In genomic region chr9:38068616-38068865, GRCh38 we compare ENCODE assay signal across 8 cellular contexts. TPM values are rescaled to one million over a fixed set of nuclear protein-coding genes. Genes with fewer than 3 reads are reported as not detected.
DNase-seq lines count a peak whose midpoint lies in the region; ATAC-seq and TF ChIP-seq lines count a peak whose summit lies in the region.

No MANE protein-coding gene starts in this region.

- H3K4me1 ChIP-seq in cardiac muscle cell (ENCODE audit: low read depth) (peaks cover 24% of the 10 kb centered on the region), prostate gland (replicated peaks) (peaks cover 9% of the 10 kb centered on the region)

- peaks cover 27% of the 10 kb centered on the region for H3K4me1 Mint-ChIP-seq in activated naive CD4-positive, alpha-beta T cell treated with anti-CD3 and anti-CD28 coated beads, Interleukin-2, amount 50 U/mL, for 24 hours

- DNase-seq in NCI-H2171 treated with DMSO at 0.1 percent for 48 hours (lab: John Stamatoyannopoulos, UW) (peak; percentile 10), NCI-H2171 (lab: John Stamatoyannopoulos, UW) (no peak), NCI-H69 (lab: John Stamatoyannopoulos, UW) (peak; percentile 84), cardiac muscle cell (ENCODE audit: low read depth in 1 of 2, low spot score in 1 of 2) (peak; percentile 67 to 69), prostate gland (ENCODE audit: low spot score) (peak; percentile 47), islet precursor cell (no peak)

- H3K9me3 Mint-ChIP-seq in activated naive CD4-positive, alpha-beta T cell treated with anti-CD3 and anti-CD28 coated beads, Interleukin-2, amount 50 U/mL, for 24 hours: no peaks in the 10 kb centered on the region

- peak overlapping the region; percentile 52 for H3K4me3 Mint-ChIP-seq in activated naive CD4-positive, alpha-beta T cell treated with anti-CD3 and anti-CD28 coated beads, Interleukin-2, amount 50 U/mL, for 24 hours

- H3K36me3 ChIP-seq in cardiac muscle cell: no peaks in the 10 kb centered on the region
- no peaks in the 10 kb centered on the region for H3K36me3 ChIP-seq in prostate gland

- H3K27me3 ChIP-seq in cardiac muscle cell (no peaks in the 10 kb centered on the region), prostate gland (replicated peaks; ENCODE audit: insufficient read depth) (no peaks in the 10 kb centered on the region)

- peak; percentile 51 for TF ChIP-seq CTCF in cardiac muscle cell (IDR thresholded peaks at IDR 0.05; ENCODE audit: low read depth, low read length)
- peak in 3 of 4 experiments; percentile 29 to 75 (median 70) for TF ChIP-seq CTCF in prostate gland (IDR thresholded peaks at IDR 0.05)

- H3K27me3 Mint-ChIP-seq in activated naive CD4-positive, alpha-beta T cell treated with anti-CD3 and anti-CD28 coated beads, Interleukin-2, amount 50 U/mL, for 24 hours: peaks cover 2% of the 10 kb centered on the region

- intact Hi-C loops in prostate gland (cut with DNase I): loop anchor here (5.0 kb wide), 3 partner anchors 36 to 151 kb away; no protein-coding TSS in a partner anchor

- H3K27ac ChIP-seq in cardiac muscle cell: peak overlapping the region; percentile 97
- peak overlapping the region; percentile 88 to 90 for H3K27ac ChIP-seq in prostate gland

- no peaks in the 10 kb centered on the region for H3K36me3 Mint-ChIP-seq in activated naive CD4-positive, alpha-beta T cell treated with anti-CD3 and anti-CD28 coated beads, Interleukin-2, amount 50 U/mL, for 24 hours

- peak; percentile 33 for ATAC-seq in HG02571 (IDR thresholded peaks at IDR 0.05; ENCODE audit: unreplicated experiment)

- H3K9me3 ChIP-seq in cardiac muscle cell (ENCODE audit: low read depth) (no peaks in the 10 kb centered on the region), prostate gland (no peaks in the 10 kb centered on the region)

- 0% methylated on average over 13 of the region's 35 CpGs for WGBS in prostate gland

- no peak for TF ChIP-seq POLR2A in prostate gland (IDR thresholded peaks at IDR 0.05)

- peak overlapping the region; percentile 97 for H3K4me3 ChIP-seq in cardiac muscle cell
- peak overlapping the region; percentile 93 to 96 for H3K4me3 ChIP-seq in prostate gland

- H3K27ac Mint-ChIP-seq in activated naive CD4-positive, alpha-beta T cell treated with anti-CD3 and anti-CD28 coated beads, Interleukin-2, amount 50 U/mL, for 24 hours: no peak overlapping the region

RNA-seq across cellular contexts. Expression of gene SHB, which starts 0.5 kb away (rescaled TPM):
- total RNA-seq in cardiac muscle cell: 36.0 and 46.9 TPM in 2 replicates
- 28.2 and 32.4 TPM in 2 replicates for polyA plus RNA-seq in cardiac muscle cell
- total RNA-seq in prostate gland: 10 to 100 TPM; 53.2 to 54.8 TPM

Comparison
In these comparisons a context has a peak if more than half of its experiments do, and no peak if none do; other contexts are left out.
1. DNase-seq: peak in NCI-H2171 treated with DMSO at 0.1 percent for 48 hours (single experiment), NCI-H69 (single experiment), cardiac muscle cell (2 of 2) and prostate gland (single experiment); none in NCI-H2171 (single experiment) and islet precursor cell (single experiment).